ENCODE assay signal across 1 cellular context in genomic region chr11:73758451-73758850, GRCh38.
TF ChIP-seq lines count a peak whose summit lies in the region.

No MANE protein-coding gene starts in this region.

TF ChIP-seq in H1, 55 proteins besides CTCF, POLR2A, EP300 and RAD21 (continued from another document):
- TF ChIP-seq ATF3 (IDR thresholded peaks at IDR 0.05; ENCODE audit: insufficient read depth, low read depth, low read length) (no peak), KDM1A (IDR thresholded peaks at IDR 0.05; ENCODE audit: borderline replicate concordance, low read length) (no peak), CTBP2 (IDR thresholded peaks at IDR 0.05; ENCODE audit: borderline replicate concordance, insufficient read depth, insufficient read length, low read length) (no peak), TCF12 (IDR thresholded peaks at IDR 0.05; ENCODE audit: low read depth, low read length) (no peak), PHF8 (conservative IDR thresholded peaks at IDR 0.05; ENCODE audit: low read depth, low read length) (no peak), EZH2 (IDR thresholded peaks at IDR 0.05; ENCODE audit: low read depth, low read length, severe bottlenecking) (no peak), EGR1 (IDR thresholded peaks at IDR 0.05; ENCODE audit: borderline replicate concordance, low read depth, low read length) (no peak)
